1 cellular context compared by ENCODE assay signal in genomic region chr20:49630396-49630951, GRCh38.
TF ChIP-seq lines count a peak whose summit lies in the region.

No MANE protein-coding gene starts in this region.

TF ChIP-seq in GM23338, 12 proteins besides CTCF, POLR2A, EP300 and RAD21 (continued from another document):
- TF ChIP-seq ZNF462 (CRISPR knock-in tag; IDR thresholded peaks at IDR 0.05) (no peak), STAT1 (IDR thresholded peaks at IDR 0.05; ENCODE audit: unreplicated experiment) (no peak), ZNF114 (CRISPR knock-in tag; IDR thresholded peaks at IDR 0.05) (no peak)
